In the genomic region with DNA sequence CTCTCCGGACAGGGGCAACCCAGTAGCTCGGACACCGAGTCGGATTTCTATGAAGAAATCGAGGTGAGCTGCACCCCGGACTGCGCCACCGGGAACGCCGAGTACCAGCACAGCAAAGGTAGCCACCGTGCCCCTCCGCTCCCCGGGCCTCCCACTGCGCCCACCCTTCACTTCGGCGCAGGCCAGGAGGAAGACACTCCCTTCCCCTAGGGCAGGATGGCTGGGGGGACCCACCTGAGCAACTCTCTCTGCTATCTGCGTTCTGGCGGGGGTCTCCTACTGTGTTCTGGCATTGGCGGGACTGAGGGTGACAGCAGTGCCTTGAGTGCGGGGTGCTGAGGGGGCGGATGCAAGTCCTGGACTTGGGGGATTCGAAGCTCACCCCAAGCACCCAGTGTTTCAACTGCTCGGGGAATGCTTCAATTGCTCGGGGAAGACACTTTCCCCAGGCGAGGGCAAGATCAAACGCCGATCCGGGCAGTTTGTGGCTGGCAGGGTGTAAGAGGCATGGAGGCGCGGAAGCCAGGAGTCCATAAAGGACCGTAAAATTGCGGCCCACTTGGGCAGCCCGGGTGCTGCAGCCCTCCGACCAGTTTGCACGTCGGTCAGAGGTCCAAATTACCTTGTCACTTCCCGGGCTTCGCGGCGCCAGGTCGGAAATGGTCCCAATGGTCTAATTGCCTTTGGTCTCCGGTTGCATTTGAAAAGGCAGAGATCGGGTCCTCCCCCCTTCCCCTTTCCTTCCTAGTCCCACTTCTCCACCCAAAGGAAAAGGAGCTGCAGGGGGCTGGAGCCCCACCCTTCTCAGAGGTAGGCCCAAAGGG, we compare ENCODE assay signal across 15 cellular contexts. TPM values are rescaled to one million over a fixed set of nuclear protein-coding genes. Genes with fewer than 3 reads are reported as not detected.
DNase-seq lines count a peak whose midpoint lies in the region; ATAC-seq and TF ChIP-seq lines count a peak whose summit lies in the region.
"Had no signal": no experiment of that assay in that cellular context is flagged by ENCODE, and none has a peak within 500 bp of the region (broad histone marks: within the 10 kb centered on the region; RNA-seq: fewer than 3 reads in every experiment).

No MANE protein-coding gene starts in this region.

- H3K4me3 ChIP-seq in SJSA1 (peak overlapping the region; percentile 24), mesendoderm (ENCODE audit: low read length) (peak overlapping the region; percentile 54), suprapubic skin (peak overlapping the region; percentile 31)
- H3K4me3 ChIP-seq: right lobe of liver had no signal

- H3K9me3 Mint-ChIP-seq in activated naive CD4-positive, alpha-beta T cell treated with anti-CD3 and anti-CD28 coated beads for 36 hours = no peaks in the 10 kb centered on the region
- H3K9me3 Mint-ChIP-seq: activated T-cell treated with anti-CD3 and anti-CD28 coated beads, Interleukin-2, amount 50 U/mL, for 4 hours; CD8-positive, alpha-beta T cell had no signal

- H3K4me1 Mint-ChIP-seq in activated naive CD4-positive, alpha-beta T cell treated with anti-CD3 and anti-CD28 coated beads for 36 hours (ENCODE audit: low read depth) = peaks cover 25% of the 10 kb centered on the region

- TF ChIP-seq CTCF in suprapubic skin (IDR thresholded peaks at IDR 0.05) = no peak

- H3K36me3 ChIP-seq in SJSA1 = no peaks in the 10 kb centered on the region
- H3K36me3 ChIP-seq in mesendoderm (ENCODE audit: control insufficient read depth, insufficient read depth, low read length) = no peaks in the 10 kb centered on the region
- no peaks in the 10 kb centered on the region for H3K36me3 ChIP-seq in suprapubic skin
- H3K36me3 ChIP-seq: right lobe of liver had no signal

- WGBS in mesendoderm (ENCODE audit: extremely low coverage, insufficient coverage, low lambda C conversion rate) = no CpG with 5 or more reads among the region's 43 CpGs
- 8% methylated on average over 14 of the region's 43 CpGs for WGBS in suprapubic skin

- no peak overlapping the region for H4K8ac ChIP-seq in mesendoderm (ENCODE audit: low read depth, low read length)

- H2AK5ac ChIP-seq in mesendoderm (ENCODE audit: low read length) = no peak overlapping the region

- H3K18ac ChIP-seq in mesendoderm (ENCODE audit: low read length) = peak overlapping the region; percentile 28

- peak overlapping the region; percentile 96 for H2BK5ac ChIP-seq in mesendoderm (ENCODE audit: low read length)

- peaks cover 59% of the 10 kb centered on the region for H3K79me2 ChIP-seq in mesendoderm (ENCODE audit: control insufficient read depth, insufficient read depth, low read length)

- H3K23ac ChIP-seq in mesendoderm (ENCODE audit: low read length) = peak overlapping the region; percentile 90

- no peak for DNase-seq in activated naive CD4-positive, alpha-beta T cell treated with anti-CD3 and anti-CD28 coated beads for 36 hours
- DNase-seq in activated naive CD4-positive, alpha-beta T cell (lab: John Stamatoyannopoulos, UW) = no peak
- DNase-seq in SJSA1 (ENCODE audit: low read depth in 1 of 2, low spot score in 2 of 2) (no peak), mesendoderm (peak; percentile 69), suprapubic skin (ENCODE audit: low spot score in 2 of 2) (no peak), superior temporal gyrus (ENCODE audit: extremely low spot score) (no peak)
- DNase-seq: activated T-cell treated with anti-CD3 and anti-CD28 coated beads, Interleukin-2, amount 50 U/mL, for 4 hours; CD8-positive, alpha-beta T cell; foreskin keratinocyte; NCI-H774; right lobe of liver had no signal

- H2BK120ac ChIP-seq in mesendoderm (ENCODE audit: low read depth, low read length) = no peak overlapping the region

- H3K56ac ChIP-seq in mesendoderm (ENCODE audit: low read length) = peak overlapping the region; percentile 92

- peak overlapping the region; percentile 95 for H3K9ac ChIP-seq in mesendoderm (ENCODE audit: low read length)

- no peak overlapping the region for H4K5ac ChIP-seq in mesendoderm (ENCODE audit: low read length)

- no peak for ATAC-seq in HG02870 (IDR thresholded peaks at IDR 0.05; ENCODE audit: unreplicated experiment)
- ATAC-seq in GM21447 (IDR thresholded peaks at IDR 0.05; ENCODE audit: unreplicated experiment) = no peak
- ATAC-seq: foreskin keratinocyte, right lobe of liver had no signal

- no peaks in the 10 kb centered on the region for H3K9me3 ChIP-seq in SJSA1 (replicated peaks)
- H3K9me3 ChIP-seq in suprapubic skin = no peaks in the 10 kb centered on the region
- H3K9me3 ChIP-seq: right lobe of liver had no signal

- H3K4me1 ChIP-seq in SJSA1 (replicated peaks) (peaks cover 16% of the 10 kb centered on the region), mesendoderm (ENCODE audit: control insufficient read depth, low read depth, low read length) (peaks cover 9% of the 10 kb centered on the region), suprapubic skin (peaks cover 46% of the 10 kb centered on the region)
- H3K4me1 ChIP-seq: foreskin keratinocyte had no signal

- H2BK15ac ChIP-seq in mesendoderm (replicated peaks; ENCODE audit: low read depth) = no peak overlapping the region

- CTCF ChIA-PET in activated naive CD4-positive, alpha-beta T cell treated with anti-CD3 and anti-CD28 coated beads for 36 hours (lab: Charles Lee) = interaction anchor here (0.7 to 1.2 kb wide), 2 partner anchors 32 to 58 kb away, joined by 3 to 4 read pairs; a partner anchor contains a TSS

- intact Hi-C loops in activated naive CD4-positive, alpha-beta T cell treated with anti-CD3 and anti-CD28 coated beads for 36 hours (cut with micrococcal nuclease) = loop anchor here (5.0 to 10.0 kb wide), 5 partner anchors 71 to 1386 kb away; a partner anchor contains a TSS

- H3K36me3 Mint-ChIP-seq in activated naive CD4-positive, alpha-beta T cell treated with anti-CD3 and anti-CD28 coated beads for 36 hours (ENCODE audit: low read depth) = no peaks in the 10 kb centered on the region
- H3K36me3 Mint-ChIP-seq: CD8-positive, alpha-beta T cell had no signal

- peak overlapping the region; percentile 89 for H3K4ac ChIP-seq in mesendoderm (ENCODE audit: low read depth, low read length)

- peak overlapping the region; percentile 88 for H3K4me2 ChIP-seq in mesendoderm (ENCODE audit: low read length)

- H3K27me3 ChIP-seq in SJSA1 (replicated peaks) = peaks cover 65% of the 10 kb centered on the region
- H3K27me3 ChIP-seq in mesendoderm (ENCODE audit: insufficient read depth, low read length, poor library complexity) = no peaks in the 10 kb centered on the region
- peaks cover 100% of the 10 kb centered on the region for H3K27me3 ChIP-seq in suprapubic skin

- peak overlapping the region; percentile 1 for H3K4me3 Mint-ChIP-seq in activated naive CD4-positive, alpha-beta T cell treated with anti-CD3 and anti-CD28 coated beads for 36 hours
- H3K4me3 Mint-ChIP-seq: activated T-cell treated with anti-CD3 and anti-CD28 coated beads, Interleukin-2, amount 50 U/mL, for 4 hours had no signal

- TF ChIP-seq EP300 in suprapubic skin (IDR thresholded peaks at IDR 0.05) = no peak

- no peak for TF ChIP-seq POLR2A in suprapubic skin (IDR thresholded peaks at IDR 0.05)

- H3K79me1 ChIP-seq in mesendoderm (ENCODE audit: low read length) = peaks cover 9% of the 10 kb centered on the region

- no peak overlapping the region for H3K27ac Mint-ChIP-seq in activated naive CD4-positive, alpha-beta T cell treated with anti-CD3 and anti-CD28 coated beads for 36 hours
- H3K27ac Mint-ChIP-seq: CD8-positive, alpha-beta T cell had no signal

- no peak overlapping the region for H3K27ac ChIP-seq in SJSA1
- H3K27ac ChIP-seq in mesendoderm (ENCODE audit: low read depth, low read length) = peak overlapping the region; percentile 74
- no peak overlapping the region for H3K27ac ChIP-seq in suprapubic skin
- H3K27ac ChIP-seq: foreskin keratinocyte, right lobe of liver had no signal

- H3K27me3 Mint-ChIP-seq in activated naive CD4-positive, alpha-beta T cell treated with anti-CD3 and anti-CD28 coated beads for 36 hours (ENCODE audit: low read depth) = peaks cover 77% of the 10 kb centered on the region

RNA-seq across cellular contexts. Expression of a gene that starts 0.9 kb away (rescaled TPM):
- not detected for total RNA-seq in activated naive CD4-positive, alpha-beta T cell treated with anti-CD3 and anti-CD28 coated beads for 36 hours
- not detected in 2 replicates for total RNA-seq in SJSA1 (2014; rRNA removed; shearing (Covaris generic))
- 32.8 TPM for polyA plus RNA-seq in mesendoderm (2013, experiment 1 of 2)
- 29.6 TPM for polyA plus RNA-seq in mesendoderm (2013, experiment 2 of 2)
- not detected for total RNA-seq in suprapubic skin
- total RNA-seq: activated T-cell treated with anti-CD3 and anti-CD28 coated beads, Interleukin-2, amount 50 U/mL, for 4 hours; foreskin keratinocyte; liver; right lobe of liver; T-helper 1 cell treated with Interleukin-12 subunit alpha and Interleukin-12 subunit beta and Interleukin-4 antibody, amounts not matched to agents 30 ng/mL and 1 ng/mL, for 36 hours had no signal
- polyA plus RNA-seq: foreskin keratinocyte, liver had no signal

RNA-seq across cellular contexts. Expression of a gene that starts 43.7 kb away (rescaled TPM):
- total RNA-seq in activated naive CD4-positive, alpha-beta T cell treated with anti-CD3 and anti-CD28 coated beads for 36 hours = not detected
- total RNA-seq in SJSA1 (2014; rRNA removed; shearing (Covaris generic)) = 1.7 and 2.5 TPM in 2 replicates
- polyA plus RNA-seq in mesendoderm (2013, experiment 1 of 2) = 0.04 TPM
- polyA plus RNA-seq in mesendoderm (2013, experiment 2 of 2) = 0.06 TPM
- total RNA-seq in suprapubic skin = under 1 TPM in 1 of 4 donors, not detected in 3; 0.17 TPM
- total RNA-seq: activated T-cell treated with anti-CD3 and anti-CD28 coated beads, Interleukin-2, amount 50 U/mL, for 4 hours; CD8-positive, alpha-beta T cell; foreskin keratinocyte; liver; right lobe of liver; T-helper 1 cell treated with Interleukin-12 subunit alpha and Interleukin-12 subunit beta and Interleukin-4 antibody, amounts not matched to agents 30 ng/mL and 1 ng/mL, for 36 hours had no signal
- polyA plus RNA-seq: foreskin keratinocyte had no signal

RNA-seq across cellular contexts. Expression of a gene that starts 58.5 kb away (rescaled TPM):
- total RNA-seq in activated naive CD4-positive, alpha-beta T cell treated with anti-CD3 and anti-CD28 coated beads for 36 hours = not detected
- 4.4 and 5.9 TPM in 2 replicates for total RNA-seq in SJSA1 (2014; rRNA removed; shearing (Covaris generic))
- not detected for polyA plus RNA-seq in mesendoderm (2013, experiment 1 of 2)
- not detected for polyA plus RNA-seq in mesendoderm (2013, experiment 2 of 2)
- 1 to 10 TPM in 1 of 4 donors, under 1 TPM in 2, not detected in 1; 0.34 to 1.2 (median 0.95) TPM for total RNA-seq in suprapubic skin
- total RNA-seq: activated T-cell treated with anti-CD3 and anti-CD28 coated beads, Interleukin-2, amount 50 U/mL, for 4 hours; CD8-positive, alpha-beta T cell; liver; right lobe of liver; T-helper 1 cell treated with Interleukin-12 subunit alpha and Interleukin-12 subunit beta and Interleukin-4 antibody, amounts not matched to agents 30 ng/mL and 1 ng/mL, for 36 hours had no signal
- polyA plus RNA-seq: liver had no signal
